In genomic region chr2:157897106-157897971, GRCh38 we compare ENCODE assay signal across 9 cellular contexts. TPM values are rescaled to one million over a fixed set of nuclear protein-coding genes. Genes with fewer than 3 reads are reported as not detected.
A peak's percentile ranks its signal among the peaks of the same experiment; 100 is the strongest.
DNase-seq lines count a peak whose midpoint lies in the region; ATAC-seq and TF ChIP-seq lines count a peak whose summit lies in the region.
"Had no signal": no experiment of that assay in that cellular context is flagged by ENCODE, and none has a peak within 500 bp of the region (broad histone marks: within the 10 kb centered on the region; RNA-seq: fewer than 3 reads in every experiment).

No MANE protein-coding gene starts in this region.

- H3K4me1 Mint-ChIP-seq in CD14-positive monocyte (peaks cover 28% of the 10 kb centered on the region), mesothelial cell of epicardium (no peaks in the 10 kb centered on the region)
- peaks cover 89% of the 10 kb centered on the region for H3K4me1 Mint-ChIP-seq in activated naive CD4-positive, alpha-beta T cell treated with anti-CD3 and anti-CD28 coated beads, Interleukin-2, amount 10 ng/mL, durations not matched to agents 7 days and 5 days

- H3K36me3 ChIP-seq in KOPT-K1 (ENCODE audit: insufficient read depth, low read length), result no peaks in the 10 kb centered on the region

- no peaks in the 10 kb centered on the region for H3K9me3 Mint-ChIP-seq in CD14-positive monocyte
- H3K9me3 Mint-ChIP-seq in activated naive CD4-positive, alpha-beta T cell treated with anti-CD3 and anti-CD28 coated beads, Interleukin-2, amount 10 ng/mL, durations not matched to agents 7 days and 5 days, result no peaks in the 10 kb centered on the region
- H3K9me3 Mint-ChIP-seq in mesothelial cell of epicardium, result no peaks in the 10 kb centered on the region

- CTCF ChIA-PET in activated naive CD4-positive, alpha-beta T cell treated with anti-CD3 and anti-CD28 coated beads, Interleukin-2, amount 10 ng/mL, durations not matched to agents 7 days and 5 days (lab: Charles Lee), result interaction anchor here (0.6 to 3.7 kb wide), 5 partner anchors 21 to 596 kb away, joined by 3 to 22 read pairs (median 3); partner anchors contain the start of gene ACVR1

- H3K9me3 ChIP-seq in KOPT-K1 (ENCODE audit: insufficient read depth, low read length, poor library complexity, severe bottlenecking), result no peaks in the 10 kb centered on the region

- H3K27ac ChIP-seq in KOPT-K1 (ENCODE audit: low read depth, low read length, poor library complexity, severe bottlenecking), result peak overlapping the region; percentile 86
- H3K27ac ChIP-seq: C4-2B had no signal

- no peaks in the 10 kb centered on the region for H3K36me3 Mint-ChIP-seq in CD14-positive monocyte
- H3K36me3 Mint-ChIP-seq in activated naive CD4-positive, alpha-beta T cell treated with anti-CD3 and anti-CD28 coated beads, Interleukin-2, amount 10 ng/mL, durations not matched to agents 7 days and 5 days, result peaks cover 14% of the 10 kb centered on the region
- no peaks in the 10 kb centered on the region for H3K36me3 Mint-ChIP-seq in mesothelial cell of epicardium

- DNase-seq in CD14-positive monocyte (ENCODE audit: low spot score), result no peak
- peak; percentile 68 for DNase-seq in activated naive CD4-positive, alpha-beta T cell treated with anti-CD3 and anti-CD28 coated beads, Interleukin-2, amount 10 ng/mL, durations not matched to agents 7 days and 5 days
- no peak for DNase-seq in GM19240 (ENCODE audit: insufficient read length, low spot score)
- no peak for DNase-seq in NCI-H446 treated with DMSO at 0.1 percent for 48 hours (lab: John Stamatoyannopoulos, UW)
- no peak for DNase-seq in NCI-H128 (lab: John Stamatoyannopoulos, UW; ENCODE audit: unreplicated experiment)
- DNase-seq in mesothelial cell of epicardium (ENCODE audit: low spot score in 2 of 2, unreplicated experiment in 2 of 2), result no peak

- peak overlapping the region; percentile 65 to 94 (median 88) for H3K27ac Mint-ChIP-seq in CD14-positive monocyte
- peak overlapping the region; percentile 100 for H3K27ac Mint-ChIP-seq in activated naive CD4-positive, alpha-beta T cell treated with anti-CD3 and anti-CD28 coated beads, Interleukin-2, amount 10 ng/mL, durations not matched to agents 7 days and 5 days
- no peak overlapping the region for H3K27ac Mint-ChIP-seq in mesothelial cell of epicardium

- TF ChIP-seq CTCF in CD14-positive monocyte (IDR thresholded peaks at IDR 0.05), result no peak
- no peak for TF ChIP-seq CTCF in mesothelial cell of epicardium (IDR thresholded peaks at IDR 0.05; ENCODE audit: unreplicated experiment)

- H3K27me3 Mint-ChIP-seq in CD14-positive monocyte (ENCODE audit: low read depth in 3 of 3) (peaks cover 0 to 2% (median 2%) of the 10 kb centered on the region in 3 donors), mesothelial cell of epicardium (ENCODE audit: low read depth) (no peaks in the 10 kb centered on the region)
- H3K27me3 Mint-ChIP-seq in activated naive CD4-positive, alpha-beta T cell treated with anti-CD3 and anti-CD28 coated beads, Interleukin-2, amount 10 ng/mL, durations not matched to agents 7 days and 5 days, result no peaks in the 10 kb centered on the region

- intact Hi-C loops in CD14-positive monocyte (cut with micrococcal nuclease), result no loop called here

- peak; percentile 47 for ATAC-seq in GM21447 (IDR thresholded peaks at IDR 0.05; ENCODE audit: unreplicated experiment)

- H3K4me3 Mint-ChIP-seq in CD14-positive monocyte (peak overlapping the region; percentile 84 to 86), mesothelial cell of epicardium (no peak overlapping the region)
- H3K4me3 Mint-ChIP-seq in activated naive CD4-positive, alpha-beta T cell treated with anti-CD3 and anti-CD28 coated beads, Interleukin-2, amount 10 ng/mL, durations not matched to agents 7 days and 5 days, result peak overlapping the region; percentile 78

RNA-seq across cellular contexts. Expression of gene ACVR1, which starts 21.2 kb away (rescaled TPM):
- 1 to 10 TPM; 2.8 to 4.9 TPM for polyA plus RNA-seq in CD14-positive monocyte
- 24.7 to 27.5 TPM (median 27.0 TPM) in 3 replicates for total RNA-seq in mesothelial cell of epicardium
